Comparison of ENCODE assay signal across 1 cellular context in the genomic region with DNA sequence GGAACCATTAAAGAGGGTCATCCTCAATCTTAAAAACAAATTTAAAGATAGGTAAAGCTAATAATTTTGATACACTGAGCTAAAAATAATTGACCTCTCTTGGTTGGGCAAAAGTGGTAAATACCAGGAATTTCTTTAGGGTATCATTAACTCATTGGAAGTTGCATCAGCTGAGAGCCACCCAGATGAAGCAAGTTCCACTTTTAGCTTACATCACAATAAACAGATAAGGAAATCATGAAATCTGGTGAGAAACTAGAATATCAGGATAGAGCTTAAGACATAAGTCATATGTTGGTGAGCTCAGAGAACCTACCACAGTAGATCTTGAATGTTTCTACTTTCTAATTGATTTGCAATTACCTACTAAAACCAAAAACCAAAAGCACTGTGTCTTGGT.
A peak's percentile ranks its signal among the peaks of the same experiment; 100 is the strongest.
TF ChIP-seq lines count a peak whose summit lies in the region.

No MANE protein-coding gene starts in this region.

TF ChIP-seq in IMR-90, 13 proteins besides CTCF, POLR2A, EP300 and RAD21:
- 0 out of 2 replicates have a peak, but pooled peaks have one; percentile 33 for TF ChIP-seq CEBPB (IDR thresholded peaks at IDR 0.05; ENCODE audit: low read depth, low read length)
- TF ChIP-seq, protein P1, sequence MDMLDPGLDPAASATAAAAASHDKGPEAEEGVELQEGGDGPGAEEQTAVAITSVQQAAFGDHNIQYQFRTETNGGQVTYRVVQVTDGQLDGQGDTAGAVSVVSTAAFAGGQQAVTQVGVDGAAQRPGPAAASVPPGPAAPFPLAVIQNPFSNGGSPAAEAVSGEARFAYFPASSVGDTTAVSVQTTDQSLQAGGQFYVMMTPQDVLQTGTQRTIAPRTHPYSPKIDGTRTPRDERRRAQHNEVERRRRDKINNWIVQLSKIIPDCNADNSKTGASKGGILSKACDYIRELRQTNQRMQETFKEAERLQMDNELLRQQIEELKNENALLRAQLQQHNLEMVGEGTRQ (IDR thresholded peaks at IDR 0.05; ENCODE audit: low read depth, low read length): no peak
